In the genomic region with DNA sequence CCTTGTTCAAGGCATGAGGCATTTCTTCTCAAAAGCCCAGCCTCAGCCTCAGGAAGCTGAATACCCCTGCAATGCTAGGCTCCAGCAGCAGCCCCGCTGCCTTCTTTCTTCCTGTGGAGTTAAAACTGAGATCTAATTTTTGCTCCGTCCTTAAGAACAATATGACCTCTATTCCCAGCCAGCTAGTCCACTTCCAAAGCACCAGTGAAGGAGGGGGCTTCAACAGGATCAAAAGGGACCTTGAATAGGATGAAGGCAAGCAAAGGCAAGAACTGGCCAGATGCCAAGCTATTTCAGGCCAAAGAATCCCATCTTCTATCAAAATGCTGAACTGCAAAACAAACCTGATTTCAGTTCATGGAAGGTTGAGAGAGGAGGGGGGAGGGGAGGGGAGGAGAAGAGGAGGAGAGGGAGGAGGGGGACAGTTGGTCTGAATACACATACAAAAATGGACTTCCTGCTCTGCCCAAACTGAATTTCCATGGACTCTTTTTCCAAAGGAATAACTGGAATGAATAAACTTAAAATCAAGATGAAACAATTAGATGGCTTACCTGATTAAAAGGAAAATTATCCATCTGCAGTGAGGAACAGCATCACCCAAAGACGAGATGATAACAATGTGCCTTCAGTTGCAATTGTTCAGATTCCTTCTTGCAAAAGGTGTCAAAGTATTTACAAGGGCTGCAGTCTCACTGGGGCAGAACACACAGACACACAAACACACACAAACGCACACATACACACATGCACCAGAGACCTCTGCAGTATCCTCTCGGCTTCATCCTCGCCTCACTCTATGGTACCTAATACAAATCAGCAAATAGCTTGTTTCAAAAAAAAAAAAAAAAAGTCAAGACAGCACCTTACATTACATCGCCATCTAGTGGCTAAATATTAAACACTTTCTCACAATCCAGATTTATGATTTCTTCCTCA, we compare ENCODE assay signal across 8 cellular contexts. TPM values are rescaled to one million over a fixed set of nuclear protein-coding genes. Genes with fewer than 3 reads are reported as not detected.
DNase-seq lines count a peak whose midpoint lies in the region; ATAC-seq and TF ChIP-seq lines count a peak whose summit lies in the region.

Gene SCN1A (minus strand): TSS at position 804 of the 939 bp plus-strand sequence. CDS start 54,399 bp downstream, outside the sequence.

- DNase-seq in activated T-cell treated with anti-CD3 and anti-CD28 coated beads, Interleukin-2, amount 50 U/mL, for 1 hour = peak; percentile 18
- DNase-seq in activated T-cell treated with anti-CD3 and anti-CD28 coated beads, Interleukin-2, amount 50 U/mL, for 4 hours = no peak
- peak; percentile 55 for DNase-seq in HT1080 (ENCODE audit: low read depth)
- peak; percentile 30 to 71 for DNase-seq in NOMO-1 (lab: John Stamatoyannopoulos, UW; ENCODE audit: unreplicated experiment in 2 of 2)
- DNase-seq in choroid plexus epithelial cell (ENCODE audit: low read depth) = peak; percentile 73
- no peak for DNase-seq in lung (ENCODE audit: low spot score)
- DNase-seq in middle frontal gyrus (ENCODE audit: extremely low spot score, low spot score) = no peak
- DNase-seq in activated T-helper 2 cell treated with anti-CD3 and anti-CD28 coated beads, Interferon-gamma antibody, Interleukin-2, Interleukin-4, amounts not matched to agents 10 μg/mL and 5 μg/mL and 100 μg/mL, durations not matched to agents 14 hours and 24 hours and 36 hours (ENCODE audit: low spot score) = no peak

- no peak within 1 kb of the TSS for H3K4me3 Mint-ChIP-seq in activated T-cell treated with anti-CD3 and anti-CD28 coated beads, Interleukin-2, amount 50 U/mL, for 4 hours
- no peak within 1 kb of the TSS for H3K4me3 Mint-ChIP-seq in activated T-helper 2 cell treated with anti-CD3 and anti-CD28 coated beads, Interferon-gamma antibody, Interleukin-2, Interleukin-4, amounts not matched to agents 10 μg/mL and 5 μg/mL and 100 μg/mL, durations not matched to agents 14 hours and 24 hours and 36 hours (ENCODE audit: low read depth)

- no peaks in the 10 kb centered on the region for H3K36me3 Mint-ChIP-seq in activated T-cell treated with anti-CD3 and anti-CD28 coated beads, Interleukin-2, amount 50 U/mL, for 4 hours (ENCODE audit: insufficient read depth)
- no peaks in the 10 kb centered on the region for H3K36me3 Mint-ChIP-seq in activated T-helper 2 cell treated with anti-CD3 and anti-CD28 coated beads, Interferon-gamma antibody, Interleukin-2, Interleukin-4, amounts not matched to agents 10 μg/mL and 5 μg/mL and 100 μg/mL, durations not matched to agents 14 hours and 24 hours and 36 hours (ENCODE audit: low read depth)

- H3K36me3 ChIP-seq in lung (ENCODE audit: control insufficient read depth in 2 of 2, insufficient read depth in 2 of 2, low read length in 2 of 2) = no peaks in the 10 kb centered on the region

- H3K4me1 Mint-ChIP-seq in activated T-cell treated with anti-CD3 and anti-CD28 coated beads, Interleukin-2, amount 50 U/mL, for 4 hours (ENCODE audit: low read depth) = peaks cover 2% of the 10 kb centered on the region
- peaks cover 4% of the 10 kb centered on the region for H3K4me1 Mint-ChIP-seq in activated T-helper 2 cell treated with anti-CD3 and anti-CD28 coated beads, Interferon-gamma antibody, Interleukin-2, Interleukin-4, amounts not matched to agents 10 μg/mL and 5 μg/mL and 100 μg/mL, durations not matched to agents 14 hours and 24 hours and 36 hours (ENCODE audit: low read depth)

- H3K4me3 ChIP-seq in choroid plexus epithelial cell (ENCODE audit: low read depth, low read length) = no peak within 1 kb of the TSS
- peak within 1 kb of the TSS; percentile 16 for H3K4me3 ChIP-seq in lung

- peaks cover 14% of the 10 kb centered on the region for H3K27me3 Mint-ChIP-seq in activated T-cell treated with anti-CD3 and anti-CD28 coated beads, Interleukin-2, amount 50 U/mL, for 4 hours (ENCODE audit: low read depth)
- H3K27me3 Mint-ChIP-seq in activated T-helper 2 cell treated with anti-CD3 and anti-CD28 coated beads, Interferon-gamma antibody, Interleukin-2, Interleukin-4, amounts not matched to agents 10 μg/mL and 5 μg/mL and 100 μg/mL, durations not matched to agents 14 hours and 24 hours and 36 hours (ENCODE audit: low read depth) = peaks cover 6% of the 10 kb centered on the region

- no peak within 1 kb of the TSS for H3K27ac Mint-ChIP-seq in activated T-helper 2 cell treated with anti-CD3 and anti-CD28 coated beads, Interferon-gamma antibody, Interleukin-2, Interleukin-4, amounts not matched to agents 10 μg/mL and 5 μg/mL and 100 μg/mL, durations not matched to agents 14 hours and 24 hours and 36 hours

- peak within 1 kb of the TSS in 1 of 2 donors; percentile 70 for H3K27ac ChIP-seq in lung (ENCODE audit: low read depth in 1 of 2, low read length in 1 of 2)

- H3K27me3 ChIP-seq in lung (ENCODE audit: control insufficient read depth, insufficient read depth) = no peaks in the 10 kb centered on the region

- H3K9me3 Mint-ChIP-seq in activated T-cell treated with anti-CD3 and anti-CD28 coated beads, Interleukin-2, amount 50 U/mL, for 4 hours = no peaks in the 10 kb centered on the region
- no peaks in the 10 kb centered on the region for H3K9me3 Mint-ChIP-seq in activated T-helper 2 cell treated with anti-CD3 and anti-CD28 coated beads, Interferon-gamma antibody, Interleukin-2, Interleukin-4, amounts not matched to agents 10 μg/mL and 5 μg/mL and 100 μg/mL, durations not matched to agents 14 hours and 24 hours and 36 hours

- ATAC-seq in activated T-cell treated with anti-CD3 and anti-CD28 coated beads, Interleukin-2, amount 50 U/mL, for 4 hours = no peak
- ATAC-seq in lung (ENCODE audit: insufficient read depth, low FRiP score) = peak; percentile 56

- no peaks in the 10 kb centered on the region for H3K9me3 ChIP-seq in lung (ENCODE audit: control insufficient read depth in 2 of 2, insufficient read depth in 1 of 2, low read length in 1 of 2)

- H3K4me1 ChIP-seq in lung (ENCODE audit: control insufficient read depth in 2 of 2, insufficient read depth in 2 of 2, low read length in 2 of 2) = no peaks in the 10 kb centered on the region

- WGBS in lung, 2 donors = 19 to 31% methylated on average over 7 of the region's 7 CpGs

- TF ChIP-seq CTCF in choroid plexus epithelial cell (conservative IDR thresholded peaks at IDR 0.05; ENCODE audit: low read depth, low read length) (peak; percentile 59), lung (IDR thresholded peaks at IDR 0.05; ENCODE audit: control extremely low read depth, extremely low read depth) (peak; percentile 37)

- intact Hi-C loops in activated T-helper 2 cell treated with anti-CD3 and anti-CD28 coated beads, Interferon-gamma antibody, Interleukin-2, Interleukin-4, amounts not matched to agents 10 μg/mL and 5 μg/mL and 100 μg/mL, durations not matched to agents 14 hours and 24 hours and 36 hours (cut with micrococcal nuclease) = loop anchor here (1.0 to 10.0 kb wide), 3 partner anchors 70 to 723 kb away; no protein-coding TSS in a partner anchor

RNA-seq across cellular contexts. Expression of gene SCN1A, which starts in this region (rescaled TPM):
- total RNA-seq in activated T-cell treated with anti-CD3 and anti-CD28 coated beads, Interleukin-2, amount 50 U/mL, for 4 hours = not detected
- 0.02 TPM in 1 of 2 replicates, not detected in the other for total RNA-seq in HT1080 (2014; rRNA removed; shearing (Covaris generic))
- polyA plus RNA-seq in HT1080 (2015; cell fraction: cytosol; rRNA removed) = not detected in 2 replicates
- polyA plus RNA-seq in HT1080 (2015; cell fraction: nucleus; rRNA removed) = not detected in 2 replicates
- 10 to 100 TPM; 18.6 to 32.6 TPM for total RNA-seq in lung
- 10 to 100 TPM in 1 of 2 donors, 1 to 10 TPM in 1; 2.1 to 10.4 TPM for polyA plus RNA-seq in lung
- total RNA-seq in activated T-helper 2 cell treated with anti-CD3 and anti-CD28 coated beads, Interferon-gamma antibody, Interleukin-2, Interleukin-4, amounts not matched to agents 10 μg/mL and 5 μg/mL and 100 μg/mL, durations not matched to agents 14 hours and 24 hours and 36 hours = not detected in 2 replicates

Comparison
In these comparisons a context has a peak if more than half of its experiments do, and no peak if none do; other contexts are left out.
1. RNA of gene SCN1A (total RNA-seq): 18.6 to 32.6 TPM in lung; 0.02 TPM in HT1080, not detected in activated T-cell treated with anti-CD3 and anti-CD28 coated beads, Interleukin-2, amount 50 U/mL, for 4 hours and not detected in activated T-helper 2 cell treated with anti-CD3 and anti-CD28 coated beads, Interferon-gamma antibody, Interleukin-2, Interleukin-4, amounts not matched to agents 10 μg/mL and 5 μg/mL and 100 μg/mL, durations not matched to agents 14 hours and 24 hours and 36 hours; every median in the first group is over 10 times any median in the second.
2. DNase-seq: peak in activated T-cell treated with anti-CD3 and anti-CD28 coated beads, Interleukin-2, amount 50 U/mL, for 1 hour (single experiment), NOMO-1 (2 of 2) and choroid plexus epithelial cell (single experiment); none in activated T-cell treated with anti-CD3 and anti-CD28 coated beads, Interleukin-2, amount 50 U/mL, for 4 hours (single experiment), lung (single experiment), middle frontal gyrus (single experiment) and activated T-helper 2 cell treated with anti-CD3 and anti-CD28 coated beads, Interferon-gamma antibody, Interleukin-2, Interleukin-4, amounts not matched to agents 10 μg/mL and 5 μg/mL and 100 μg/mL, durations not matched to agents 14 hours and 24 hours and 36 hours (single experiment).
3. Peak in DNase-seq in HT1080; RNA of the gene not detected or under 1 TPM.